In the genomic region with DNA sequence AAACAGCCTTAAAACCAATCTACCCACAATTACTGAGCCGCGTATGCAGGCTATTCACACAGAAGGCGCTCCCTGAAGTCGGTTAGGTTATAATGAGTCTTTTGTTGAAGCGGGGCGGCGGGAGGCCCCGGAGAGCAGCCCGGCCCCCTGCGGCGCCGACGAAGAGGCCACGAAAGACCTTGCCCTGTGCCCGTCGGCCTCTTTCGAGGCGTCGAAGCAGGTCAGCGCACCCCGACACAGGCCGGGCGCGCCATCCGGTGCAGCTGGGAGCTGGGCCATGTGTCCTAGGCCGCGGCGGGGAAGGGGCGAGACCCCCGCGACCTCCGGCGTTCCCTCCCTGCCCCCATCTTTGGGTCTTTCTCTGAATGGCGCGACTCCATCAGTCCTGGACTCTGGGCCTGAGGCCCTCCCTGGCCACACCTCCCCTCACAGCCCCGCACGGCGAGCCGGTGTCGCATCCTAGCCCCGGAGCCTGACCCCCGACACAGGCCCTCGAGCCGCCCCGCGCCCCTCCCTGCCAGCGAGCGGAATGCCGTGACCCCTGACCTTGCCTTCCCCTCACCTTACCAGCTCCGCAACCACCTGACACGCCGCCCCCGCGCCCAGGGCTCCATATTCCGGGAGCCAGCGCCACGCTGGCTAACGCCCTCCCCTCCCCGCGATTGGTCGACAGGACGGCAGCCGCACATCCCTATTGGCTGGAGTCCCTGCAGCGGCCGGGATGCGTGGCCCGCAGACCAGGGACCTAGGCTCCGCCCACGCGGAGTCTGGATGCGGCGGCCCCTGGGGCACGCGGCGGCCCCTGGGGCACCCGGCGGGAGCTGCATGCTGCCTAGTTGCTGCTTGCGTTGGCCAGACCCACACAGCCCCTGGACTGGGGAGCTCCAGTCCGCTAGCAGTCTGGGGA, we compare ENCODE assay signal across 9 cellular contexts. TPM values are rescaled to one million over a fixed set of nuclear protein-coding genes. Genes with fewer than 3 reads are reported as not detected.
DNase-seq lines count a peak whose midpoint lies in the region; ATAC-seq, FAIRE-seq and TF ChIP-seq lines count a peak whose summit lies in the region.
"Had no signal": no experiment of that assay in that cellular context is flagged by ENCODE, and none has a peak within 500 bp of the region (broad histone marks: within the 10 kb centered on the region; RNA-seq: fewer than 3 reads in every experiment).

Gene SLC11A2 (minus strand): TSS at position 637 of the 907 bp plus-strand sequence. CDS start 15,656 bp downstream, outside the sequence.

- no peaks in the 10 kb centered on the region for H4K20me1 ChIP-seq in keratinocyte (ENCODE audit: control insufficient read depth, extremely low read depth, insufficient read depth, low read length)

- peak; percentile 82 for ATAC-seq in GM19043 (IDR thresholded peaks at IDR 0.05; ENCODE audit: low read depth, unreplicated experiment)
- peak; percentile 74 for ATAC-seq in HG03378 (IDR thresholded peaks at IDR 0.05; ENCODE audit: unreplicated experiment)

- TF ChIP-seq CTCF in keratinocyte (optimal IDR thresholded peaks at IDR 0.05 in 1 of 3, IDR thresholded peaks at IDR 0.05 in 1 of 3, conservative IDR thresholded peaks at IDR 0.05 in 1 of 3; ENCODE audit: extremely low read depth in 1 of 3, insufficient read depth in 2 of 3, low read length in 3 of 3): no peak

- peak within 1 kb of the TSS; percentile 75 for H3K27ac ChIP-seq in keratinocyte (ENCODE audit: control insufficient read depth, insufficient read depth, low read length)

- no peaks in the 10 kb centered on the region for H3K36me3 ChIP-seq in keratinocyte (ENCODE audit: control insufficient read depth in 2 of 2, extremely low read depth in 1 of 2, insufficient read depth in 2 of 2, low read length in 2 of 2)

- dilution Hi-C loops in keratinocyte (cut with MboI; ENCODE audit: extremely low pct_ligation_motif_present, low sequenced_read_pairs): no loop called here

- peak within 1 kb of the TSS; percentile 90 for H3K9ac ChIP-seq in keratinocyte (ENCODE audit: control insufficient read depth, extremely low read depth, insufficient read depth, low read length)

- H3K79me2 ChIP-seq in keratinocyte (ENCODE audit: control insufficient read depth, insufficient read depth, low read length): peaks cover 39% of the 10 kb centered on the region

- peak within 1 kb of the TSS; percentile 93 for H3K4me2 ChIP-seq in keratinocyte (ENCODE audit: control insufficient read depth, extremely low read depth, insufficient read depth, low read depth, low read length)

- no peak for FAIRE-seq in keratinocyte (lab: Jason Lieb, UNC)
- FAIRE-seq: endometrium had no signal

- H3K4me1 ChIP-seq in keratinocyte (ENCODE audit: control insufficient read depth, extremely low read depth, insufficient read depth, low read length): peaks cover 26% of the 10 kb centered on the region

- peak within 1 kb of the TSS; percentile 96 for H2AFZ ChIP-seq in keratinocyte (ENCODE audit: control insufficient read depth, low read length)

- no peaks in the 10 kb centered on the region for H3K9me1 ChIP-seq in keratinocyte (ENCODE audit: control insufficient read depth, extremely low read depth, insufficient read depth, low read length)

- H3K27me3 ChIP-seq in keratinocyte (ENCODE audit: control insufficient read depth, extremely low read depth, insufficient read depth, low read length): no peaks in the 10 kb centered on the region

- no peaks in the 10 kb centered on the region for H3K9me3 ChIP-seq in keratinocyte (ENCODE audit: control insufficient read depth, low read depth, low read length)

- H3K4me3 ChIP-seq in keratinocyte (ENCODE audit: control insufficient read depth in 2 of 3, extremely low read depth in 1 of 3, insufficient read depth in 2 of 3, low read depth in 1 of 3, low read length in 3 of 3): peak within 1 kb of the TSS; percentile 61 to 81 (median 65)

- peak; percentile 98 for DNase-seq in AG20443 (ENCODE audit: low spot score)
- peak; percentile 92 for DNase-seq in NCI-H460 (ENCODE audit: extremely low read depth, low read depth)
- peak; percentile 91 for DNase-seq in activated CD4-positive, CD25-positive, alpha-beta regulatory T cell treated with anti-CD3 and anti-CD28 coated beads, Interleukin-2, amount 50 U/mL, for 72 hours
- DNase-seq in cerebellar cortex (ENCODE audit: low spot score): peak; percentile 97
- peak; percentile 62 for DNase-seq in keratinocyte (ENCODE audit: low read depth, low spot score)
- peak; percentile 89 to 94 (median 93) for DNase-seq in stimulated activated CD4-positive, alpha-beta T cell treated with anti-CD3 and anti-CD28 coated beads, Interleukin-12 subunit alpha, Interleukin-12 subunit beta, amount 100 ng/mL, for 48 hours (ENCODE audit: low read depth in 2 of 3, low spot score in 1 of 3)

RNA-seq across cellular contexts. Expression of gene SLC11A2, which starts in this region (rescaled TPM):
- total RNA-seq in NCI-H460 (2014; rRNA removed; shearing (Covaris generic)): 37.5 and 54.2 TPM in 2 replicates
- polyA plus RNA-seq in NCI-H460 (2014; cell fraction: nucleus; rRNA removed): 67.8 and 70.0 TPM in 2 replicates
- 26.7 to 38.9 TPM (median 37.5 TPM) in 3 replicates for polyA plus RNA-seq in keratinocyte
- 7.2 TPM for polyA plus RNA-seq in keratinocyte (2011; ENCODE audit: low read depth)
- 12.9 and 20.8 TPM in 2 replicates for polyA plus RNA-seq in keratinocyte (2011; cell fraction: cytosol; rRNA removed)
- 67.5 and 79.5 TPM in 2 replicates for polyA plus RNA-seq in keratinocyte (2011; cell fraction: nucleus; rRNA removed)
- 17.0 and 22.6 TPM in 2 replicates for polyA plus RNA-seq in keratinocyte (2012; ENCODE audit: low replicate concordance)
- 56.7 to 72.8 TPM (median 65.2 TPM) in 3 replicates for polyA minus RNA-seq in keratinocyte
- 22.1 TPM for polyA minus RNA-seq in keratinocyte (2011; cell fraction: cytosol; rRNA and poly(A)+ RNA removed)
- 62.5 and 92.1 TPM in 2 replicates for polyA minus RNA-seq in keratinocyte (2011; cell fraction: nucleus; rRNA and poly(A)+ RNA removed)

Comparison
In these comparisons a context has a peak if more than half of its experiments do, and no peak if none do; other contexts are left out.
1. Peak in every context shown above with its lines: DNase-seq, ATAC-seq, H3K4me3 ChIP-seq and H3K27ac ChIP-seq.